Comparison of ENCODE assay signal across 15 cellular contexts in genomic region chr10:78656397-78656796, GRCh38.
DNase-seq lines count a peak whose midpoint lies in the region; ATAC-seq and TF ChIP-seq lines count a peak whose summit lies in the region.
"Had no signal": no experiment of that assay in that cellular context is flagged by ENCODE, and none has a peak within 500 bp of the region (broad histone marks: within the 10 kb centered on the region; RNA-seq: fewer than 3 reads in every experiment).

No MANE protein-coding gene starts in this region.

- peak overlapping the region; percentile 98 for H4K8ac ChIP-seq in trophoblast cell (ENCODE audit: low read depth, low read length)

- H3K27me3 ChIP-seq in HUES64 (ENCODE audit: insufficient read depth, low read length): no peaks in the 10 kb centered on the region
- no peaks in the 10 kb centered on the region for H3K27me3 ChIP-seq in hepatocyte
- H3K27me3 ChIP-seq in trophoblast cell (ENCODE audit: insufficient read depth, low read length): no peaks in the 10 kb centered on the region
- no peaks in the 10 kb centered on the region for H3K27me3 ChIP-seq in MG63
- no peaks in the 10 kb centered on the region for H3K27me3 ChIP-seq in SJCRH30

- H3K27ac ChIP-seq in HUES64 (ENCODE audit: low read depth, low read length) (peak overlapping the region; percentile 11; the same call in 1 of the 2 replicates), hepatocyte (peak overlapping the region; percentile 78), trophoblast cell (ENCODE audit: low read depth, low read length) (peak overlapping the region; percentile 94), SJCRH30 (no peak overlapping the region)

- H3K79me1 ChIP-seq in trophoblast cell (ENCODE audit: low read length): peaks cover 24% of the 10 kb centered on the region

- H2BK5ac ChIP-seq in trophoblast cell (ENCODE audit: low read depth, low read length, poor library complexity): peak overlapping the region; percentile 98

- peak overlapping the region; percentile 96 for H2AK5ac ChIP-seq in trophoblast cell (ENCODE audit: low read length)

- H3K14ac ChIP-seq in trophoblast cell (ENCODE audit: low read length): peak overlapping the region; percentile 87

- H4K20me1 ChIP-seq in hepatocyte (ENCODE audit: insufficient read depth, poor library complexity, severe bottlenecking): no peaks in the 10 kb centered on the region

- H3K9me3 ChIP-seq in HUES64 (ENCODE audit: insufficient read depth, low read depth, low read length): no peaks in the 10 kb centered on the region
- no peaks in the 10 kb centered on the region for H3K9me3 ChIP-seq in hepatocyte (ENCODE audit: low read depth)
- no peaks in the 10 kb centered on the region for H3K9me3 ChIP-seq in trophoblast cell (ENCODE audit: insufficient read depth, low read depth, low read length)
- no peaks in the 10 kb centered on the region for H3K9me3 ChIP-seq in MG63
- no peaks in the 10 kb centered on the region for H3K9me3 ChIP-seq in SJCRH30 (replicated peaks)

- no peaks in the 10 kb centered on the region for H3K9me2 ChIP-seq in hepatocyte (replicated peaks; ENCODE audit: insufficient read depth)

- peak overlapping the region; percentile 9 for H2AFZ ChIP-seq in hepatocyte
- peak overlapping the region; percentile 38 for H2AFZ ChIP-seq in trophoblast cell (ENCODE audit: insufficient read depth, low read length, poor library complexity)

- H3K4me1 ChIP-seq in HUES64 (ENCODE audit: insufficient read depth, low read length) (peaks cover 10% of the 10 kb centered on the region; the same call in 1 of the 2 replicates), hepatocyte (ENCODE audit: insufficient read depth) (peaks cover 13% of the 10 kb centered on the region), trophoblast cell (ENCODE audit: control insufficient read depth in 1 of 2, insufficient read depth in 2 of 2, low read length in 2 of 2) (peaks cover 15 to 26% of the 10 kb centered on the region in 2 experiments), SJCRH30 (no peaks in the 10 kb centered on the region)

- H2BK120ac ChIP-seq in trophoblast cell (ENCODE audit: insufficient read depth, low read length, poor library complexity): peak overlapping the region; percentile 98

- H3K9ac ChIP-seq in HUES64 (ENCODE audit: low read depth, low read length): peak overlapping the region; percentile 21; the same call in 1 of the 2 replicates
- peak overlapping the region; percentile 36 for H3K9ac ChIP-seq in trophoblast cell (ENCODE audit: low read length)

- H3K23ac ChIP-seq in trophoblast cell (ENCODE audit: low read length): no peak overlapping the region

- H2BK12ac ChIP-seq in trophoblast cell (ENCODE audit: low read length): peak overlapping the region; percentile 99

- DNase-seq in NCI-H748 treated with DMSO at 0.1 percent for 48 hours (lab: John Stamatoyannopoulos, UW) (peak; percentile 15), hepatocyte (ENCODE audit: low spot score) (no peak), trophoblast cell (no peak), MG63 (no peak), SJCRH30 (no peak)
- DNase-seq: AML-193; Calu3; CD4-positive, alpha-beta T cell; KG1; NCI-H187 had no signal

- H4K91ac ChIP-seq in trophoblast cell (ENCODE audit: low read depth, low read length): peak overlapping the region; percentile 100

- H4K12ac ChIP-seq in trophoblast cell (ENCODE audit: low read depth, low read length): peak overlapping the region; percentile 86

- H3K79me2 ChIP-seq in hepatocyte (no peaks in the 10 kb centered on the region), trophoblast cell (ENCODE audit: control insufficient read depth, insufficient read depth, low read length, poor library complexity) (peaks cover 7% of the 10 kb centered on the region)

- peak overlapping the region; percentile 58 for H3K4me2 ChIP-seq in hepatocyte
- peak overlapping the region; percentile 40 for H3K4me2 ChIP-seq in trophoblast cell (ENCODE audit: low read length)

- no peak for ATAC-seq in GM21515 (IDR thresholded peaks at IDR 0.05; ENCODE audit: unreplicated experiment)
- ATAC-seq in HG03196 (IDR thresholded peaks at IDR 0.05; ENCODE audit: unreplicated experiment): no peak
- ATAC-seq: GM12878, HCT116 had no signal

- no peak for TF ChIP-seq CTCF in hepatocyte (IDR thresholded peaks at IDR 0.05; ENCODE audit: poor library complexity)

- peak overlapping the region; percentile 89 for H3K18ac ChIP-seq in trophoblast cell (ENCODE audit: low read length)

- 95% methylated on average over 13 of the region's 13 CpGs for WGBS in HUES64
- 86% methylated on average over 13 of the region's 13 CpGs for WGBS in hepatocyte (ENCODE audit: low lambda C conversion rate, missing lambda C conversion rate)
- WGBS in trophoblast cell (ENCODE audit: extremely low coverage, insufficient coverage, insufficient read length): no CpG with 5 or more reads among the region's 13 CpGs

- H3K4me3 ChIP-seq in HUES64 (ENCODE audit: low read length): no peak overlapping the region
- H3K4me3 ChIP-seq in hepatocyte: no peak overlapping the region
- H3K4me3 ChIP-seq in trophoblast cell (ENCODE audit: low read depth, low read length): no peak overlapping the region
- H3K4me3 ChIP-seq in MG63: no peak overlapping the region
- no peak overlapping the region for H3K4me3 ChIP-seq in SJCRH30
- H3K4me3 ChIP-seq: GM12878 had no signal

- H3K36me3 ChIP-seq in HUES64 (ENCODE audit: insufficient read depth, low read length) (no peaks in the 10 kb centered on the region), hepatocyte (replicated peaks; ENCODE audit: insufficient read depth, low read depth) (no peaks in the 10 kb centered on the region), trophoblast cell (ENCODE audit: control insufficient read depth in 1 of 2, insufficient read depth in 2 of 2, low read length in 2 of 2) (no peaks in the 10 kb centered on the region), MG63 (no peaks in the 10 kb centered on the region), SJCRH30 (no peaks in the 10 kb centered on the region)

- peak overlapping the region; percentile 84 for H3K4ac ChIP-seq in trophoblast cell (ENCODE audit: low read depth, low read length)
